In genomic region chr22:19450363-19451175, GRCh38 we compare ENCODE assay signal across 21 cellular contexts.
"Had no signal": no experiment of that assay in that cellular context is flagged by ENCODE, and none has a peak within 500 bp of the region (broad histone marks: within the 10 kb centered on the region; RNA-seq: fewer than 3 reads in every experiment).

No MANE protein-coding gene starts in this region.

- H3K27me3 Mint-ChIP-seq: stimulated activated naive CD8-positive, alpha-beta T cell treated with anti-CD3 and anti-CD28 coated beads, Interleukin-15, Interleukin-2, amounts not matched to agents 100 ng/mL and 50 ng/mL, for 24 hours had no signal

- H3K9me3 ChIP-seq: lower lobe of right lung, suprapubic skin, transverse colon, uterus had no signal

- H3K27ac Mint-ChIP-seq: nephron; T-helper 2 cell treated with Interferon-gamma antibody and Interleukin-4, amounts not matched to agents 5 μg/mL and 100 μg/mL, for 36 hours had no signal

- H3K4me1 ChIP-seq: uterus had no signal

- H3K36me3 ChIP-seq: uterus had no signal

- ATAC-seq: foreskin keratinocyte, lower lobe of right lung had no signal

- H3K27me3 ChIP-seq: brain microvascular endothelial cell, foreskin keratinocyte, suprapubic skin, transverse colon, uterus had no signal

- H3K4me3 Mint-ChIP-seq: stimulated activated naive CD8-positive, alpha-beta T cell treated with anti-CD3 and anti-CD28 coated beads, Interleukin-15, Interleukin-2, amounts not matched to agents 100 ng/mL and 50 ng/mL, for 24 hours; T-helper 2 cell treated with Interferon-gamma antibody and Interleukin-4, amounts not matched to agents 5 μg/mL and 100 μg/mL, for 36 hours had no signal

- H3K27ac ChIP-seq: brain microvascular endothelial cell, coronary artery, foreskin keratinocyte, lower lobe of right lung, suprapubic skin, transverse colon, uterus had no signal

- H3K4me3 ChIP-seq: coronary artery, lower lobe of right lung, suprapubic skin, transverse colon, uterus had no signal

- DNase-seq: activated CD4-positive, CD25-positive, alpha-beta regulatory T cell; activated gamma-delta T cell treated with Interleukin-2 at 50 U/mL for 16 hours; aorta; brain microvascular endothelial cell; foreskin keratinocyte; glutamatergic neuron; hypothalamus; lower lobe of right lung; occipital lobe; posterior cingulate gyrus; retina; stimulated activated CD4-positive, alpha-beta T cell treated with anti-CD3 and anti-CD28 coated beads, Interleukin-12 subunit alpha, Interleukin-12 subunit beta, amount 100 ng/mL, for 4 hours; stimulated activated CD4-positive, alpha-beta T cell treated with anti-CD3 and anti-CD28 coated beads, Interleukin-1b, Interleukin-23, amount 100 ng/mL, for 48 hours; stimulated activated CD8-positive, alpha-beta memory T cell treated with anti-CD3 and anti-CD28 coated beads, Interleukin-4, amount 100 ng/mL, for 48 hours; transverse colon; uterus had no signal

- H3K9me3 Mint-ChIP-seq: nephron; stimulated activated naive CD8-positive, alpha-beta T cell treated with anti-CD3 and anti-CD28 coated beads, Interleukin-15, Interleukin-2, amounts not matched to agents 100 ng/mL and 50 ng/mL, for 24 hours; T-helper 2 cell treated with Interferon-gamma antibody and Interleukin-4, amounts not matched to agents 5 μg/mL and 100 μg/mL, for 36 hours had no signal
